ENCODE assay signal across 23 cellular contexts in the genomic region with DNA sequence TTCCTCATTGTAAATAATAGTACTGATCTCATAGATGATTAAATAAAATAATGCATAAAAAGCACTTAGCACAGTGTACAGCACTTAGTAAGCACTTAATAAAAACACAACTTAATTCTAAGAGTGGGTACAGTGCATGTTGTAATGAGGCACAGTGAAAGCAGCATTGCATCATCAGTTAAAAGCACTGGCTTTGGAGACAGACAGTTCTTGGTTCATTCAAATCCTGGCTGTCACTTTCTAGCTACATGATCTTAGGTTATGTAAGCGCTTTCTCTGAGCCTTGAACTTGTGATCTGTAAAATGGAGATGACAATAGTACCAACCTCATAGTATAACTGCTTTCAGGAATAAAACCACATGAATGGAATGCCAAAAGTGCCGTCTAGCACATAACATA.
"Had no signal": no experiment of that assay in that cellular context is flagged by ENCODE, and none has a peak within 500 bp of the region (broad histone marks: within the 10 kb centered on the region; RNA-seq: fewer than 3 reads in every experiment).

No MANE protein-coding gene starts in this region.

- H3K36me3 ChIP-seq: pancreas, right atrium auricular region, thoracic aorta, vagina had no signal

- H3K27me3 ChIP-seq: pancreas, right atrium auricular region, vagina had no signal

- H3K4me3 ChIP-seq: pancreas, psoas muscle, right atrium auricular region, thoracic aorta, vagina had no signal

- H3K27ac ChIP-seq: epithelial cell of prostate, pancreas, psoas muscle, right atrium auricular region, thoracic aorta, vagina had no signal

- ATAC-seq: activated CD4-positive, alpha-beta T cell treated with anti-CD3 and anti-CD28 coated beads for 36 hours; pancreas; psoas muscle had no signal

- H3K9me3 ChIP-seq: pancreas, psoas muscle, right atrium auricular region, thoracic aorta, vagina had no signal

- H3K4me1 ChIP-seq: pancreas, psoas muscle, right atrium auricular region, vagina had no signal

- DNase-seq: activated B cell treated with CpG ODN at 0.5 μM for 24 hours; activated CD4-positive, alpha-beta T cell treated with anti-CD3 and anti-CD28 coated beads for 36 hours; activated CD4-positive, alpha-beta T cell treated with anti-CD3 and anti-CD28 coated beads, Interleukin-2, amount 50 U/mL, for 4 hours; activated CD8-positive, alpha-beta memory T cell treated with anti-CD3 and anti-CD28 coated beads for 24 hours; activated CD8-positive, alpha-beta memory T cell treated with anti-CD3 and anti-CD28 coated beads, Interleukin-2, amount 50 U/mL, for 4 hours; activated naive CD4-positive, alpha-beta T cell treated with Interleukin-2 at 50 U/mL for 16 hours; activated naive CD8-positive, alpha-beta T cell treated with anti-CD3 and anti-CD28 coated beads for 36 hours; activated T-cell treated with anti-CD3 and anti-CD28 coated beads, Interleukin-2, amount 50 U/mL, for 24 hours; amygdala; cerebellar nuclear complex; cortex of kidney; glutamatergic neuron; hippocampal formation; left ventricle myocardium superior; mammary epithelial cell; pancreas; psoas muscle; stimulated activated CD4-positive, alpha-beta T cell treated with anti-CD3 and anti-CD28 coated beads, Interleukin-4, amount 100 ng/mL, for 24 hours; stimulated activated naive CD4-positive, alpha-beta T cell treated with Interleukin-2 at 50 U/mL for 16 hours had no signal
